ENCODE assay signal across 13 cellular contexts in genomic region chrX:118513120-118513899, GRCh38. TPM values are rescaled to one million over a fixed set of nuclear protein-coding genes. Genes with fewer than 3 reads are reported as not detected.
DNase-seq lines count a peak whose midpoint lies in the region; ATAC-seq and TF ChIP-seq lines count a peak whose summit lies in the region.
"Had no signal": no experiment of that assay in that cellular context is flagged by ENCODE, and none has a peak within 500 bp of the region (broad histone marks: within the 10 kb centered on the region; RNA-seq: fewer than 3 reads in every experiment).

No MANE protein-coding gene starts in this region.

- peaks cover 65% of the 10 kb centered on the region for H3K4me1 Mint-ChIP-seq in activated CD8-positive, alpha-beta T cell treated with anti-CD3 and anti-CD28 coated beads for 36 hours (ENCODE audit: low read depth)
- H3K4me1 Mint-ChIP-seq in activated CD8-positive, alpha-beta T cell treated with anti-CD3 and anti-CD28 coated beads, Interleukin-2, amount 10 ng/mL, durations not matched to agents 7 days and 5 days (ENCODE audit: low read depth) = peaks cover 28% of the 10 kb centered on the region
- peaks cover 12 to 43% of the 10 kb centered on the region in 2 donors for H3K4me1 Mint-ChIP-seq in stimulated activated naive B cell treated with anti-CD40 and anti-IgM and Interleukin-4, amounts not matched to agents 10 μg/mL and 1 μg/mL and 100 μg/mL, for 72 hours

- H3K4me3 ChIP-seq in IMR-90 (ENCODE audit: insufficient read depth, low read depth, low read length) (no peak overlapping the region), fibroblast of mammary gland (ENCODE audit: control insufficient read depth, low read depth, low read length) (no peak overlapping the region)
- no peak overlapping the region for H3K4me3 ChIP-seq in effector memory CD4-positive, alpha-beta T cell (ENCODE audit: insufficient read depth, low read depth, low read length, poor library complexity, severe bottlenecking)
- H3K4me3 ChIP-seq: cardiac muscle cell, heart right ventricle had no signal

- no peak overlapping the region for H2AK9ac ChIP-seq in IMR-90 (replicated peaks; ENCODE audit: low read depth, low read length, poor library complexity)

- no TSS peak for BruUV-seq in IMR-90 (replicated peaks; lab: Mats Ljungman, UMichigan)

- 59% methylated on average over 2 of the region's 6 CpGs; no CpG with 5 or more reads in 1 of the 2 experiments for WGBS in IMR-90 (ENCODE audit: extremely low coverage in 2 of 2, insufficient read length in 1 of 2), 2 experiments

- peaks cover 40% of the 10 kb centered on the region for H3K36me3 Mint-ChIP-seq in activated CD8-positive, alpha-beta T cell treated with anti-CD3 and anti-CD28 coated beads for 36 hours (ENCODE audit: low read depth)
- peaks cover 46% of the 10 kb centered on the region for H3K36me3 Mint-ChIP-seq in activated CD8-positive, alpha-beta T cell treated with anti-CD3 and anti-CD28 coated beads, Interleukin-2, amount 10 ng/mL, durations not matched to agents 7 days and 5 days (ENCODE audit: low read depth)
- peaks cover 37 to 39% of the 10 kb centered on the region in 2 donors for H3K36me3 Mint-ChIP-seq in stimulated activated naive B cell treated with anti-CD40 and anti-IgM and Interleukin-4, amounts not matched to agents 10 μg/mL and 1 μg/mL and 100 μg/mL, for 72 hours

- no peak overlapping the region for H2AFZ ChIP-seq in IMR-90 (replicated peaks; ENCODE audit: low read length, poor library complexity)

- H3K4me3 Mint-ChIP-seq in activated CD8-positive, alpha-beta T cell treated with anti-CD3 and anti-CD28 coated beads for 36 hours = no peak overlapping the region
- no peak overlapping the region for H3K4me3 Mint-ChIP-seq in activated CD8-positive, alpha-beta T cell treated with anti-CD3 and anti-CD28 coated beads, Interleukin-2, amount 10 ng/mL, durations not matched to agents 7 days and 5 days
- peak overlapping the region in 1 of 2 donors; percentile 25 for H3K4me3 Mint-ChIP-seq in stimulated activated naive B cell treated with anti-CD40 and anti-IgM and Interleukin-4, amounts not matched to agents 10 μg/mL and 1 μg/mL and 100 μg/mL, for 72 hours

- no peak overlapping the region for H3K9ac ChIP-seq in IMR-90 (ENCODE audit: low read depth, low read length)

- H2BK15ac ChIP-seq in IMR-90 (ENCODE audit: low read depth, low read length) = no peak overlapping the region

- H3K27ac ChIP-seq in IMR-90 (ENCODE audit: insufficient read depth, low read length) = no peak overlapping the region
- no peak overlapping the region for H3K27ac ChIP-seq in effector memory CD4-positive, alpha-beta T cell (ENCODE audit: insufficient read depth, low read length, poor library complexity, severe bottlenecking)
- H3K27ac ChIP-seq: cardiac muscle cell had no signal

- in situ Hi-C loops in IMR-90 (cut with MboI; ENCODE audit: low sequenced_read_pairs) = no loop called here

- H3K27ac Mint-ChIP-seq in activated CD8-positive, alpha-beta T cell treated with anti-CD3 and anti-CD28 coated beads for 36 hours = peak overlapping the region; percentile 70
- H3K27ac Mint-ChIP-seq in activated CD8-positive, alpha-beta T cell treated with anti-CD3 and anti-CD28 coated beads, Interleukin-2, amount 10 ng/mL, durations not matched to agents 7 days and 5 days = no peak overlapping the region
- H3K27ac Mint-ChIP-seq in stimulated activated naive B cell treated with anti-CD40 and anti-IgM and Interleukin-4, amounts not matched to agents 10 μg/mL and 1 μg/mL and 100 μg/mL, for 72 hours = peak overlapping the region; percentile 6

- no peaks in the 10 kb centered on the region; the same call in 1 of the 2 replicates for H3K9me1 ChIP-seq in IMR-90 (ENCODE audit: insufficient read depth, low read length)

- H4K91ac ChIP-seq in IMR-90 (ENCODE audit: insufficient read depth, low read depth, low read length) = no peak overlapping the region

- DNase-seq in activated CD8-positive, alpha-beta T cell treated with anti-CD3 and anti-CD28 coated beads for 36 hours = no peak
- DNase-seq in activated CD8-positive, alpha-beta T cell treated with anti-CD3 and anti-CD28 coated beads, Interleukin-2, amount 10 ng/mL, durations not matched to agents 7 days and 5 days = no peak
- DNase-seq in IMR-90 = no peak
- peak; percentile 40 for DNase-seq in fibroblast of mammary gland (ENCODE audit: low read depth)
- DNase-seq in stimulated activated naive B cell treated with anti-CD40 and anti-IgM and Interleukin-4, amounts not matched to agents 10 μg/mL and 1 μg/mL and 100 μg/mL, for 72 hours = no peak
- no peak for DNase-seq in AG08396 (ENCODE audit: low spot score)
- DNase-seq in effector memory CD4-positive, alpha-beta T cell = no peak
- DNase-seq in NCI-H2081 treated with DMSO at 0.1 percent for 48 hours (lab: John Stamatoyannopoulos, UW) = no peak
- DNase-seq: activated CD4-positive, alpha-beta T cell treated with anti-CD3 and anti-CD28 coated beads, Interleukin-2, amount 50 U/mL, for 48 hours; heart right ventricle; NCI-H1105 treated with DMSO at 0.1 percent for 48 hours; SHP77 treated with DMSO at 0.1 percent for 48 hours had no signal

- no peaks in the 10 kb centered on the region for H3K4me1 ChIP-seq in IMR-90 (ENCODE audit: control insufficient read depth, insufficient read depth, low read length)
- H3K4me1 ChIP-seq in effector memory CD4-positive, alpha-beta T cell (ENCODE audit: control insufficient read depth, insufficient read depth, low read length, poor library complexity, severe bottlenecking) = peaks cover 4% of the 10 kb centered on the region

- H3K4me2 ChIP-seq in IMR-90 (ENCODE audit: low read depth, low read length) = no peak overlapping the region

- no peak overlapping the region for H2BK20ac ChIP-seq in IMR-90 (ENCODE audit: low read depth, low read length)

- H3K36me3 ChIP-seq in IMR-90 (ENCODE audit: control insufficient read depth, insufficient read depth, low read length) = no peaks in the 10 kb centered on the region
- peaks cover 9% of the 10 kb centered on the region for H3K36me3 ChIP-seq in effector memory CD4-positive, alpha-beta T cell (ENCODE audit: control insufficient read depth, insufficient read depth, low read length)
- H3K36me3 ChIP-seq: cardiac muscle cell had no signal

- no peak overlapping the region; the same call in 1 of the 2 replicates for H3K4ac ChIP-seq in IMR-90 (ENCODE audit: low read depth, low read length)

- H4K5ac ChIP-seq in IMR-90 (ENCODE audit: low read depth, low read length) = no peak overlapping the region

- no peak overlapping the region for H2BK120ac ChIP-seq in IMR-90 (ENCODE audit: low read depth, low read length)

- POLR2A ChIA-PET in activated CD8-positive, alpha-beta T cell treated with anti-CD3 and anti-CD28 coated beads for 36 hours (lab: Charles Lee) = interaction anchor here (0.7 kb wide), 1 partner anchor 16 kb away, joined by 3 read pairs; no protein-coding TSS in a partner anchor
- POLR2A ChIA-PET in activated CD8-positive, alpha-beta T cell treated with anti-CD3 and anti-CD28 coated beads, Interleukin-2, amount 10 ng/mL, durations not matched to agents 7 days and 5 days (lab: Charles Lee) = no interaction called here
- POLR2A ChIA-PET in IMR-90 (lab: Charles Lee; ENCODE audit: unreplicated experiment) = no interaction called here

- CTCF ChIA-PET in activated CD8-positive, alpha-beta T cell treated with anti-CD3 and anti-CD28 coated beads for 36 hours (lab: Charles Lee) = no interaction called here
- CTCF ChIA-PET in activated CD8-positive, alpha-beta T cell treated with anti-CD3 and anti-CD28 coated beads, Interleukin-2, amount 10 ng/mL, durations not matched to agents 7 days and 5 days (lab: Charles Lee) = no interaction called here
- CTCF ChIA-PET in IMR-90 (lab: Yijun Ruan, JAX) = no interaction called here

- no peak for TF ChIP-seq RAD21 in IMR-90 (IDR thresholded peaks at IDR 0.05; ENCODE audit: low read length)

- H3K14ac ChIP-seq in IMR-90 (replicated peaks; ENCODE audit: low read depth, low read length) = 0 out of 2 replicates have a peak overlapping the region, but pooled peaks have one; percentile 41

- H3K27me3 Mint-ChIP-seq in activated CD8-positive, alpha-beta T cell treated with anti-CD3 and anti-CD28 coated beads for 36 hours = no peaks in the 10 kb centered on the region
- no peaks in the 10 kb centered on the region for H3K27me3 Mint-ChIP-seq in activated CD8-positive, alpha-beta T cell treated with anti-CD3 and anti-CD28 coated beads, Interleukin-2, amount 10 ng/mL, durations not matched to agents 7 days and 5 days (ENCODE audit: low read depth)
- no peaks in the 10 kb centered on the region for H3K27me3 Mint-ChIP-seq in stimulated activated naive B cell treated with anti-CD40 and anti-IgM and Interleukin-4, amounts not matched to agents 10 μg/mL and 1 μg/mL and 100 μg/mL, for 72 hours

- no peaks in the 10 kb centered on the region for H3K27me3 ChIP-seq in IMR-90 (ENCODE audit: control insufficient read depth, insufficient read depth, low read length)
- H3K27me3 ChIP-seq in effector memory CD4-positive, alpha-beta T cell (replicated peaks; ENCODE audit: control insufficient read depth, insufficient read depth, low read length, poor library complexity, severe bottlenecking) = no peaks in the 10 kb centered on the region
- H3K27me3 ChIP-seq: cardiac muscle cell, heart right ventricle had no signal

- no peak for TF ChIP-seq POLR2A in IMR-90 (IDR thresholded peaks at IDR 0.05; ENCODE audit: low read depth, low read length)

- peaks cover 2% of the 10 kb centered on the region for H3K9me3 Mint-ChIP-seq in activated CD8-positive, alpha-beta T cell treated with anti-CD3 and anti-CD28 coated beads for 36 hours
- H3K9me3 Mint-ChIP-seq in activated CD8-positive, alpha-beta T cell treated with anti-CD3 and anti-CD28 coated beads, Interleukin-2, amount 10 ng/mL, durations not matched to agents 7 days and 5 days (ENCODE audit: insufficient read depth) = no peaks in the 10 kb centered on the region
- H3K9me3 Mint-ChIP-seq in stimulated activated naive B cell treated with anti-CD40 and anti-IgM and Interleukin-4, amounts not matched to agents 10 μg/mL and 1 μg/mL and 100 μg/mL, for 72 hours = peaks cover 0 to 3% of the 10 kb centered on the region in 2 donors

- H3K56ac ChIP-seq in IMR-90 (ENCODE audit: extremely low read depth, insufficient read depth, low read length) = no peak overlapping the region

- H2AK5ac ChIP-seq in IMR-90 (ENCODE audit: low read depth, low read length) = no peak overlapping the region

- no peak overlapping the region for H4K8ac ChIP-seq in IMR-90 (ENCODE audit: low read depth in 2 of 2, low read length in 2 of 2)

- H3K23ac ChIP-seq in IMR-90 (ENCODE audit: low read depth, low read length) = no peak overlapping the region

- peaks cover 5% of the 10 kb centered on the region; the same call in 1 of the 2 replicates for H3K9me3 ChIP-seq in IMR-90 (ENCODE audit: control insufficient read depth, insufficient read depth, low read length)
- no peaks in the 10 kb centered on the region for H3K9me3 ChIP-seq in effector memory CD4-positive, alpha-beta T cell (ENCODE audit: control insufficient read depth, low read length)

- TF ChIP-seq CTCF in activated CD8-positive, alpha-beta T cell treated with anti-CD3 and anti-CD28 coated beads for 36 hours (IDR thresholded peaks at IDR 0.05) = no peak
- TF ChIP-seq CTCF in IMR-90 (conservative IDR thresholded peaks at IDR 0.05; ENCODE audit: low read depth, low read length) (no peak), fibroblast of mammary gland (conservative IDR thresholded peaks at IDR 0.05; ENCODE audit: control insufficient read depth, insufficient read depth, low read depth, low read length) (no peak)

- no peak for ATAC-seq in activated CD8-positive, alpha-beta T cell treated with anti-CD3 and anti-CD28 coated beads for 36 hours
- no peak for ATAC-seq in activated CD8-positive, alpha-beta T cell treated with anti-CD3 and anti-CD28 coated beads, Interleukin-2, amount 10 ng/mL, durations not matched to agents 7 days and 5 days
- ATAC-seq in IMR-90 (ENCODE audit: low read depth) = no peak
- ATAC-seq in stimulated activated naive B cell treated with anti-CD40 and anti-IgM and Interleukin-4, amounts not matched to agents 10 μg/mL and 1 μg/mL and 100 μg/mL, for 72 hours (replicated peaks) = no peak

- intact Hi-C loops in activated CD8-positive, alpha-beta T cell treated with anti-CD3 and anti-CD28 coated beads for 36 hours (cut with micrococcal nuclease) = no loop called here
- intact Hi-C loops in IMR-90 (cut with micrococcal nuclease) = no loop called here

- H4K20me1 ChIP-seq in IMR-90 (ENCODE audit: insufficient read depth, low read length) = no peaks in the 10 kb centered on the region; the same call in 1 of the 2 replicates

- H3K18ac ChIP-seq in IMR-90 (ENCODE audit: low read depth, low read length) = no peak overlapping the region

- H2BK5ac ChIP-seq in IMR-90 (ENCODE audit: low read depth, low read length, poor library complexity, severe bottlenecking) = no peak overlapping the region

- 0 out of 4 replicates have a peak, but pooled peaks cover 1 to 8% of the 10 kb centered on the region in 2 experiments for H3K79me1 ChIP-seq in IMR-90 (ENCODE audit: low read depth in 1 of 2, low read length in 2 of 2)

- dilution Hi-C loops in IMR-90 (cut with HindIII; ENCODE audit: low sequenced_read_pairs, unreplicated experiment) = no loop called here

RNA-seq across cellular contexts. Expression of gene DOCK11, which starts 17.7 kb away (rescaled TPM):
- total RNA-seq in activated CD8-positive, alpha-beta T cell treated with anti-CD3 and anti-CD28 coated beads for 36 hours = 10 to 100 TPM; 45.1 to 49.5 TPM
- 10 to 100 TPM; 62.6 to 66.0 TPM for total RNA-seq in activated CD8-positive, alpha-beta T cell treated with anti-CD3 and anti-CD28 coated beads, Interleukin-2, amount 10 ng/mL, durations not matched to agents 7 days and 5 days
- total RNA-seq in IMR-90 (2012; rRNA removed) = 13.1 and 14.7 TPM in 2 replicates
- 3.2 and 3.9 TPM in 2 replicates for polyA plus RNA-seq in IMR-90 (2012; rRNA removed)
- 0.55 and 0.69 TPM in 2 replicates for polyA plus RNA-seq in IMR-90 (2012; cell fraction: cytosol; rRNA removed)
- 0.35 and 5.0 TPM in 2 replicates for polyA plus RNA-seq in IMR-90 (2012; cell fraction: nucleus; rRNA removed; ENCODE audit: low replicate concordance)
